9 cellular contexts compared by ENCODE assay signal in genomic region chr4:176376032-176376614, GRCh38. TPM values are rescaled to one million over a fixed set of nuclear protein-coding genes. Genes with fewer than 3 reads are reported as not detected.
DNase-seq lines count a peak whose midpoint lies in the region; ATAC-seq, FAIRE-seq and TF ChIP-seq lines count a peak whose summit lies in the region.
"Had no signal": no experiment of that assay in that cellular context is flagged by ENCODE, and none has a peak within 500 bp of the region (broad histone marks: within the 10 kb centered on the region; RNA-seq: fewer than 3 reads in every experiment).

No MANE protein-coding gene starts in this region.

- no peaks in the 10 kb centered on the region for H3K27me3 Mint-ChIP-seq in endothelial cell (ENCODE audit: unreplicated experiment)

- H3K4me3 ChIP-seq in small intestine (ENCODE audit: low read depth in 1 of 2, low read length in 2 of 2) = no peak overlapping the region

- no peaks in the 10 kb centered on the region for H3K4me1 Mint-ChIP-seq in endothelial cell (ENCODE audit: unreplicated experiment)

- no peaks in the 10 kb centered on the region for H3K4me1 ChIP-seq in small intestine (ENCODE audit: control insufficient read depth in 2 of 2, insufficient read depth in 1 of 2, low read depth in 1 of 2, low read length in 1 of 2)
- H3K4me1 ChIP-seq: parathyroid adenoma had no signal

- FAIRE-seq in small intestine (lab: Jason Lieb, UNC) = peak; percentile 90

- no peak overlapping the region for H3K27ac ChIP-seq in small intestine (ENCODE audit: low read depth in 1 of 2, low read length in 1 of 2)
- H3K27ac ChIP-seq: parathyroid adenoma had no signal

- no peaks in the 10 kb centered on the region for H3K36me3 ChIP-seq in small intestine (ENCODE audit: control insufficient read depth in 2 of 2, insufficient read depth in 2 of 2, low read length in 2 of 2)

- H3K36me3 Mint-ChIP-seq in endothelial cell (ENCODE audit: low read depth, unreplicated experiment) = no peaks in the 10 kb centered on the region

- 4 to 9% (median 6%) methylated on average over 2 of the region's 2 CpGs for WGBS in small intestine, 3 donors

- H3K4me3 Mint-ChIP-seq in endothelial cell (ENCODE audit: unreplicated experiment) = no peak overlapping the region

- peak; percentile 65 for TF ChIP-seq CTCF in endothelial cell (IDR thresholded peaks at IDR 0.05; ENCODE audit: unreplicated experiment)

- DNase-seq in NCI-H510A treated with DMSO at 0.1 percent for 48 hours (lab: John Stamatoyannopoulos, UW) = peak; percentile 32
- DNase-seq in NCI-H510A (lab: John Stamatoyannopoulos, UW) = no peak
- DNase-seq in NCI-H1048 (lab: John Stamatoyannopoulos, UW) = peak; percentile 15
- DNase-seq in endothelial cell (ENCODE audit: low spot score) = no peak
- DNase-seq in small intestine = no peak
- DNase-seq in NK-92 treated with Interleukin-12 subunit alpha and Interleukin-12 subunit beta, amount 100 ng/mL, for 24 hours (lab: John Stamatoyannopoulos, UW) = no peak
- DNase-seq in NK-92 (lab: John Stamatoyannopoulos, UW; ENCODE audit: unreplicated experiment) = no peak

- no peak for ATAC-seq in GM19467 (IDR thresholded peaks at IDR 0.05; ENCODE audit: unreplicated experiment)

- no peaks in the 10 kb centered on the region for H3K9me3 Mint-ChIP-seq in endothelial cell (ENCODE audit: unreplicated experiment)

- no peaks in the 10 kb centered on the region for H3K9me3 ChIP-seq in small intestine (ENCODE audit: control insufficient read depth, low read depth)

- H3K27me3 ChIP-seq in small intestine (ENCODE audit: control insufficient read depth in 2 of 2, insufficient read depth in 2 of 2, low read length in 2 of 2) = no peaks in the 10 kb centered on the region

- no peak overlapping the region for H3K27ac Mint-ChIP-seq in endothelial cell (ENCODE audit: unreplicated experiment)

RNA-seq across cellular contexts. Expression of gene SPCS3, which starts 56.4 kb away (rescaled TPM):
- 173 TPM for total RNA-seq in endothelial cell (ENCODE audit: unreplicated experiment)
- 10 to 100 TPM; 11.9 to 41.9 (median 12.5) TPM for polyA plus RNA-seq in small intestine

Comparison
In these comparisons a context has a peak if more than half of its experiments do, and no peak if none do; other contexts are left out.
1. DNase-seq: peak in NCI-H510A treated with DMSO at 0.1 percent for 48 hours (single experiment) and NCI-H1048 (single experiment); none in NCI-H510A (single experiment), endothelial cell (single experiment), small intestine (single experiment), NK-92 treated with Interleukin-12 subunit alpha and Interleukin-12 subunit beta, amount 100 ng/mL, for 24 hours (single experiment) and NK-92 (single experiment).